ENCODE assay signal across 1 cellular context in genomic region chr5:175878544-175879438, GRCh38.
A peak's percentile ranks its signal among the peaks of the same experiment; 100 is the strongest.
TF ChIP-seq lines count a peak whose summit lies in the region.

No MANE protein-coding gene starts in this region.

TF ChIP-seq in K562, 482 proteins besides CTCF, POLR2A, EP300 and RAD21 (continued from another document):
- TF ChIP-seq MITF (IDR thresholded peaks at IDR 0.05) (peak; percentile 35; the same call in 1 of the 2 replicates), RB1 (IDR thresholded peaks at IDR 0.05; ENCODE audit: low read depth) (0 out of 2 replicates have a peak, but pooled peaks have one; percentile 39), TAF9B (IDR thresholded peaks at IDR 0.05; ENCODE audit: partially characterized antibody) (no peak), IRF1 (CRISPR knock-in tag; IDR thresholded peaks at IDR 0.05; ENCODE audit: borderline replicate concordance) (no peak), ERF (CRISPR knock-in tag; IDR thresholded peaks at IDR 0.05) (no peak), CTBP1 (IDR thresholded peaks at IDR 0.05; ENCODE audit: borderline replicate concordance) (0 out of 2 replicates have a peak, but pooled peaks have one; percentile 29), USF2 (CRISPR knock-in tag; IDR thresholded peaks at IDR 0.05) (no peak), RBBP5 (IDR thresholded peaks at IDR 0.05; ENCODE audit: borderline replicate concordance, insufficient read depth, low read length, poor library complexity, severe bottlenecking) (no peak), MBD2 (IDR thresholded peaks at IDR 0.05; ENCODE audit: borderline replicate concordance, low read depth) (no peak), PHF8 (IDR thresholded peaks at IDR 0.05; ENCODE audit: borderline replicate concordance, low read length) (no peak), ATF4 (CRISPR knock-in tag; IDR thresholded peaks at IDR 0.05) (no peak), TBL1XR1 (IDR thresholded peaks at IDR 0.05; ENCODE audit: low read length in 2 of 2) (no peak), DIDO1 (tag; IDR thresholded peaks at IDR 0.05; ENCODE audit: low read depth) (no peak), MNT (conservative IDR thresholded peaks at IDR 0.05) (peak; percentile 20 to 54; a peak in 1 of 4 replicates), CXXC5 (CRISPR knock-in tag; IDR thresholded peaks at IDR 0.05) (peak; percentile 81), ATF1 (CRISPR knock-in tag; IDR thresholded peaks at IDR 0.05) (no peak), ATF1 (tag; IDR thresholded peaks at IDR 0.05) (no peak), ZNF146 (CRISPR knock-in tag; IDR thresholded peaks at IDR 0.05; ENCODE audit: unreplicated experiment) (no peak), NRF1 (conservative IDR thresholded peaks at IDR 0.05 in 1 of 2, IDR thresholded peaks at IDR 0.05 in 1 of 2) (peak; percentile 69 to 72), GABPB2 (CRISPR knock-in tag; conservative IDR thresholded peaks at IDR 0.05) (no peak), ZC3H4 (CRISPR knock-in tag; IDR thresholded peaks at IDR 0.05; ENCODE audit: borderline replicate concordance) (no peak), CCNT2 (IDR thresholded peaks at IDR 0.05; ENCODE audit: borderline replicate concordance, extremely low read depth, insufficient read length, low read depth, low read length) (no peak), L3MBTL2 (IDR thresholded peaks at IDR 0.05) (peak; percentile 62), BHLHE40 (IDR thresholded peaks at IDR 0.05; ENCODE audit: low read length) (peak; percentile 65), BRF1 (IDR thresholded peaks at IDR 0.05; ENCODE audit: borderline replicate concordance, extremely low read depth, insufficient read length) (no peak), KLF6 (CRISPR knock-in tag; IDR thresholded peaks at IDR 0.05; ENCODE audit: borderline replicate concordance) (no peak), WHSC1 (IDR thresholded peaks at IDR 0.05; ENCODE audit: low read length) (no peak), RFX1 (IDR thresholded peaks at IDR 0.05) (no peak), KAT8 (IDR thresholded peaks at IDR 0.05; ENCODE audit: low read depth) (no peak), TAF1 (IDR thresholded peaks at IDR 0.05; ENCODE audit: control insufficient read depth, extremely low read depth, insufficient read depth, low read length, severe bottlenecking) (no peak), CLOCK (CRISPR knock-in tag; IDR thresholded peaks at IDR 0.05; ENCODE audit: borderline replicate concordance) (no peak), ELF1 (tag; IDR thresholded peaks at IDR 0.05) (no peak), STAT6 (CRISPR knock-in tag; IDR thresholded peaks at IDR 0.05) (no peak), ZNF668 (CRISPR knock-in tag; IDR thresholded peaks at IDR 0.05) (no peak), FOXJ3 (CRISPR knock-in tag; IDR thresholded peaks at IDR 0.05) (no peak), RHOXF2B (CRISPR knock-in tag; conservative IDR thresholded peaks at IDR 0.05) (no peak), PPARD (CRISPR knock-in tag; IDR thresholded peaks at IDR 0.05) (no peak), MAX (CRISPR knock-in tag; IDR thresholded peaks at IDR 0.05) (peak; percentile 60), KAT7 (CRISPR knock-in tag; IDR thresholded peaks at IDR 0.05; ENCODE audit: borderline replicate concordance) (no peak), ESRRA (IDR thresholded peaks at IDR 0.05; ENCODE audit: borderline replicate concordance, low read depth) (peak; percentile 12; the same call in 1 of the 2 replicates)
